ENCODE assay signal across 24 cellular contexts in genomic region chr7:148763622-148764021, GRCh38.
"Had no signal": no experiment of that assay in that cellular context is flagged by ENCODE, and none has a peak within 500 bp of the region (broad histone marks: within the 10 kb centered on the region; RNA-seq: fewer than 3 reads in every experiment).

No MANE protein-coding gene starts in this region.

- H3K36me3 Mint-ChIP-seq: activated naive CD4-positive, alpha-beta T cell treated with anti-CD3 and anti-CD28 coated beads, Interleukin-2, amount 50 U/mL, for 72 hours had no signal

- H3K27ac Mint-ChIP-seq: activated CD4-positive, alpha-beta memory T cell treated with anti-CD3 and anti-CD28 coated beads for 36 hours; activated CD8-positive, alpha-beta memory T cell treated with anti-CD3 and anti-CD28 coated beads, Interleukin-2, amount 10 ng/mL, durations not matched to agents 7 days and 5 days; mesothelial cell of epicardium had no signal

- H3K4me1 Mint-ChIP-seq: activated CD8-positive, alpha-beta memory T cell treated with anti-CD3 and anti-CD28 coated beads, Interleukin-2, amount 10 ng/mL, durations not matched to agents 7 days and 5 days; immature natural killer cell; mesothelial cell of epicardium had no signal

- H3K27me3 Mint-ChIP-seq: activated CD4-positive, alpha-beta memory T cell treated with anti-CD3 and anti-CD28 coated beads for 36 hours; activated CD8-positive, alpha-beta memory T cell treated with anti-CD3 and anti-CD28 coated beads, Interleukin-2, amount 10 ng/mL, durations not matched to agents 7 days and 5 days; activated T-cell treated with anti-CD3 and anti-CD28 coated beads, Interleukin-2, amount 50 U/mL, for 24 hours; T-helper 17 cell had no signal

- ATAC-seq: activated CD8-positive, alpha-beta memory T cell treated with anti-CD3 and anti-CD28 coated beads, Interleukin-2, amount 10 ng/mL, durations not matched to agents 7 days and 5 days; activated naive CD4-positive, alpha-beta T cell treated with anti-CD3 and anti-CD28 coated beads, Interleukin-2, amount 50 U/mL, for 72 hours; body of pancreas; gastrocnemius medialis; heart left ventricle; pancreas; sciatic nerve; T-helper 17 cell had no signal

- H3K4me3 Mint-ChIP-seq: activated CD4-positive, alpha-beta memory T cell treated with anti-CD3 and anti-CD28 coated beads for 36 hours; activated CD8-positive, alpha-beta memory T cell treated with anti-CD3 and anti-CD28 coated beads, Interleukin-2, amount 10 ng/mL, durations not matched to agents 7 days and 5 days; activated T-cell treated with anti-CD3 and anti-CD28 coated beads, Interleukin-2, amount 50 U/mL, for 24 hours; immature natural killer cell; mesothelial cell of epicardium; T-helper 17 cell had no signal

- H3K9me3 Mint-ChIP-seq: activated CD4-positive, alpha-beta memory T cell treated with anti-CD3 and anti-CD28 coated beads for 36 hours; activated naive CD4-positive, alpha-beta T cell treated with anti-CD3 and anti-CD28 coated beads, Interleukin-2, amount 50 U/mL, for 72 hours; activated T-cell treated with anti-CD3 and anti-CD28 coated beads, Interleukin-2, amount 50 U/mL, for 24 hours; immature natural killer cell; mesothelial cell of epicardium had no signal

- H3K4me3 ChIP-seq: body of pancreas, esophagus muscularis mucosa, gastrocnemius medialis, heart left ventricle, pancreas, spleen, stomach, testis, upper lobe of left lung had no signal

- DNase-seq: activated CD4-positive, alpha-beta memory T cell treated with anti-CD3 and anti-CD28 coated beads for 36 hours; activated CD8-positive, alpha-beta memory T cell treated with anti-CD3 and anti-CD28 coated beads, Interleukin-2, amount 10 ng/mL, durations not matched to agents 7 days and 5 days; activated effector memory CD4-positive, alpha-beta T cell treated with Interleukin-2 at 50 U/mL for 16 hours; activated T-cell treated with anti-CD3 and anti-CD28 coated beads, Interleukin-2, amount 50 U/mL, for 24 hours; amygdala; body of pancreas; caudate nucleus; cortex of kidney; effector CD4-positive, alpha-beta T cell; gastrocnemius medialis; heart left ventricle; immature natural killer cell; pancreas; spleen; stimulated activated CD4-positive, alpha-beta T cell treated with anti-CD3 and anti-CD28 coated beads, Interleukin-1b, Interleukin-23, amount 100 ng/mL, for 48 hours; stomach; T-helper 17 cell; testis; upper lobe of left lung; WERI-Rb-1 had no signal
